9 cellular contexts compared by ENCODE assay signal in the genomic region with DNA sequence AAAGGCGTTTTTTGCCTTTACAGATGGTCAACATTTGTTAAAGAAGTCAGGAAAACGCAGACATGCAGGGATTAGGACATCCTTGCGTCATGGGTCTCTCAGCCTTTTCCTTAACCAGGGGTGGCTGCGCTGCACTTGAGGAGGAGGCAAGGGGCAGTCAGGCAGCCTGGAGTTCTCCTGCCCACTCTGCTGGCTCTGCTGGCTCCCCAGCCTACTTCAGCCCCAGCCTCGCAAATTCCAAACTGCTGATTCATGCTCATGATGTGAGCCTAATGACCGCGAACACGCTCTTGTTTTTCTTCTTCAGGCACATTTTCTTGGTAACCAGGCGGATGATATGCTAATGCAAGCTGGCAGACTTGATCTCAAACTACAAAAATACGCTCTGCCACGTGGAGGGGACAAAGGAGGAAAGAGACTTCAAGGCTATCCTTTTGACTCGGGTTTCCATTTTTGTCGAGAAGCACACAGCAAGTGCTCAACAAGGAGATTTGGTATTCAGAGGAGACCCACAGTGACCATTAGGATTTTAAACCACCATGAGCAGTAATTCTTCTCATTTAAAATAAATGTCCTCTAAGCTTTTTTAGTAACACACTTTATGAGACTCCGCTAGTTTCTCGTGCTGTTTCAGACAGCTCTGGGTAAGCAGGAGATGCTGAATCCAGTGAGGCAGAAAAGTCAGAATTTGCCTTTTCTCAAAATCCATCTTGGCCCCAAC.
DNase-seq lines count a peak whose midpoint lies in the region; ATAC-seq, FAIRE-seq and TF ChIP-seq lines count a peak whose summit lies in the region.
"Had no signal": no experiment of that assay in that cellular context is flagged by ENCODE, and none has a peak within 500 bp of the region (broad histone marks: within the 10 kb centered on the region; RNA-seq: fewer than 3 reads in every experiment).

No MANE protein-coding gene starts in this region.

- H3K4me1 ChIP-seq in kidney (ENCODE audit: control insufficient read depth in 1 of 2, insufficient read depth in 1 of 2, low read depth in 1 of 2, low read length in 2 of 2) (peaks cover 8 to 16% of the 10 kb centered on the region in 2 donors), spleen (peaks cover 0 to 38% (median 23%) of the 10 kb centered on the region in 6 donors)

- H3K9me3 ChIP-seq in kidney (ENCODE audit: control insufficient read depth in 1 of 2, low read length in 2 of 2), result no peaks in the 10 kb centered on the region
- no peaks in the 10 kb centered on the region for H3K9me3 ChIP-seq in spleen

- H3K27me3 ChIP-seq in spleen (replicated peaks in 1 of 7), result no peaks in the 10 kb centered on the region

- ATAC-seq in HG03025 (IDR thresholded peaks at IDR 0.05; ENCODE audit: low FRiP score, unreplicated experiment), result no peak
- ATAC-seq: T-cell had no signal

- H3K4me3 ChIP-seq in kidney (ENCODE audit: low read length in 2 of 2) (peak overlapping the region; percentile 34 to 36), spleen (peak overlapping the region in 1 of 8 donors; percentile 33)

- no peak for TF ChIP-seq POLR2A in spleen (IDR thresholded peaks at IDR 0.05)

- DNase-seq in H4 (ENCODE audit: low spot score), result peak; percentile 95
- DNase-seq in OCI-M2 (lab: John Stamatoyannopoulos, UW; ENCODE audit: unreplicated experiment), result peak; percentile 81
- DNase-seq in kidney, result peak; percentile 91
- peak; percentile 80 for DNase-seq in spleen
- DNase-seq in NCI-H526 treated with DMSO at 0.1 percent for 48 hours (lab: John Stamatoyannopoulos, UW), result no peak
- no peak for DNase-seq in activated effector memory CD4-positive, alpha-beta T cell treated with anti-CD3 and anti-CD28 coated beads, Interleukin-2, amount 50 U/mL, for 16 hours

- TF ChIP-seq CTCF in kidney (IDR thresholded peaks at IDR 0.05; ENCODE audit: borderline replicate concordance, extremely low read depth, insufficient read depth) (no peak), spleen (IDR thresholded peaks at IDR 0.05 in 8 of 11, conservative IDR thresholded peaks at IDR 0.05 in 3 of 11) (no peak)

- intact Hi-C loops in kidney (cut with DNase I) (no loop called here), spleen (cut with DNase I; ENCODE audit: low total_unique reads) (no loop called here)

- peak; percentile 35 for FAIRE-seq in kidney (lab: Jason Lieb, UNC)

- WGBS in spleen, 5 donors, result 26 to 34% (median 29%) methylated on average over 15 of the region's 15 CpGs

- H3K9ac ChIP-seq in kidney (ENCODE audit: low read length in 2 of 2), result peak overlapping the region in 1 of 2 donors; percentile 23

- H3K27ac ChIP-seq in cingulate gyrus (ENCODE audit: low read depth, low read length) (peak overlapping the region; percentile 41), kidney (ENCODE audit: low read depth in 2 of 2, low read length in 2 of 2) (peak overlapping the region; percentile 27 to 44), spleen (peak overlapping the region in 7 of 8 donors; percentile 33 to 72 (median 64))

- no peaks in the 10 kb centered on the region for H3K36me3 ChIP-seq in kidney (ENCODE audit: control insufficient read depth in 1 of 2, insufficient read depth in 2 of 2, low read length in 2 of 2)
- H3K36me3 ChIP-seq in spleen, result no peaks in the 10 kb centered on the region

Comparison
In these comparisons a context has a peak if more than half of its experiments do, and no peak if none do; other contexts are left out.
1. DNase-seq: peak in H4 (single experiment), OCI-M2 (single experiment), kidney (single experiment) and spleen (single experiment); none in NCI-H526 treated with DMSO at 0.1 percent for 48 hours (single experiment) and activated effector memory CD4-positive, alpha-beta T cell treated with anti-CD3 and anti-CD28 coated beads, Interleukin-2, amount 50 U/mL, for 16 hours (single experiment).
2. Peak in every context shown above with its lines, with median percentiles within 50 percentile points of each other: H3K27ac ChIP-seq.